ENCODE assay signal across 19 cellular contexts in the genomic region with DNA sequence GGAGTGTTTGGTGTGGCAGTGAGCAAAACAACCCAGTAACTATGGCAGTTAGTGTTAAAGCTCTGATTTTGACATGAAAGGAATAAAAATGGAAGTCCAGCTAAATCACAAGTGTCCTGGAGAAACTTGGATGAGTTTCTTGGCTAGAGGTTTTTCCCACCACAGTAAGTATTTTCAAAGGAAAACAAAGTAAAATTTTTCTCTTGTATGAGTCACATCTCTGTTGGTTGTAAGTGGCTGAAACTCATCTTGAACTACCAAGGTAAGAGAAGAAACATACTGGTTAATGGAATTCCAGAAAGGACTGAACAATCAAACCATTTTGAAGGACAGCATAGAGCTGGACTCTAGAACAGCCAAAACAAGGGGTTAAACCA.
DNase-seq lines count a peak whose midpoint lies in the region; ATAC-seq and TF ChIP-seq lines count a peak whose summit lies in the region.
"Had no signal": no experiment of that assay in that cellular context is flagged by ENCODE, and none has a peak within 500 bp of the region (broad histone marks: within the 10 kb centered on the region; RNA-seq: fewer than 3 reads in every experiment).

No MANE protein-coding gene starts in this region.

- no peaks in the 10 kb centered on the region for H3K27me3 ChIP-seq in trophoblast cell (ENCODE audit: insufficient read depth, low read length)
- H3K27me3 ChIP-seq in stomach = no peaks in the 10 kb centered on the region

- no peak for ATAC-seq in HG02840 (IDR thresholded peaks at IDR 0.05; ENCODE audit: low FRiP score, unreplicated experiment)
- ATAC-seq: Panc1; stimulated activated naive CD8-positive, alpha-beta T cell treated with anti-CD3 and anti-CD28 coated beads, Interleukin-15, Interleukin-2, amounts not matched to agents 100 U/mL and 50 U/mL, for 24 hours had no signal

- no peak overlapping the region for H2AFZ ChIP-seq in trophoblast cell (ENCODE audit: insufficient read depth, low read length, poor library complexity)

- DNase-seq in GM03348 (ENCODE audit: low spot score) (peak; percentile 46), amniotic epithelial cell (ENCODE audit: low read depth) (peak; percentile 75), fibroblast of the aortic adventitia (ENCODE audit: low read depth) (peak; percentile 85), trophoblast cell (no peak), NCI-H510A (lab: John Stamatoyannopoulos, UW) (no peak), stomach (no peak)
- no peak for DNase-seq in activated CD4-positive, alpha-beta memory T cell treated with anti-CD3 and anti-CD28 coated beads for 36 hours
- DNase-seq: activated gamma-delta T cell treated with Interleukin-2 at 50 U/mL for 16 hours; central memory CD4-positive, alpha-beta T cell; erythroblast; H7; KBM-7; small intestine; stimulated activated naive CD8-positive, alpha-beta T cell treated with anti-CD3 and anti-CD28 coated beads, Interleukin-15, Interleukin-2, amounts not matched to agents 100 U/mL and 50 U/mL, for 24 hours; WERI-Rb-1 had no signal

- H3K4me3 Mint-ChIP-seq in activated CD4-positive, alpha-beta memory T cell treated with anti-CD3 and anti-CD28 coated beads for 36 hours = no peak overlapping the region
- H3K4me3 Mint-ChIP-seq: B cell had no signal

- no peak overlapping the region for H3K23ac ChIP-seq in trophoblast cell (ENCODE audit: low read length)

- intact Hi-C loops in activated CD4-positive, alpha-beta memory T cell treated with anti-CD3 and anti-CD28 coated beads for 36 hours (cut with micrococcal nuclease) = no loop called here
- intact Hi-C loops in stomach (cut with DNase I; ENCODE audit: low total_unique reads) = no loop called here

- H3K9me3 Mint-ChIP-seq in activated CD4-positive, alpha-beta memory T cell treated with anti-CD3 and anti-CD28 coated beads for 36 hours = no peaks in the 10 kb centered on the region

- no peak overlapping the region for H3K4ac ChIP-seq in trophoblast cell (ENCODE audit: low read depth, low read length)

- no peak overlapping the region for H4K12ac ChIP-seq in trophoblast cell (ENCODE audit: low read depth, low read length)

- no peak overlapping the region for H3K9ac ChIP-seq in trophoblast cell (ENCODE audit: low read length)

- no peaks in the 10 kb centered on the region for H3K4me1 Mint-ChIP-seq in activated CD4-positive, alpha-beta memory T cell treated with anti-CD3 and anti-CD28 coated beads for 36 hours (ENCODE audit: low read depth)
- H3K4me1 Mint-ChIP-seq: B cell had no signal

- peak overlapping the region; percentile 20 for H4K91ac ChIP-seq in trophoblast cell (ENCODE audit: low read depth, low read length)

- no peak overlapping the region for H2AK5ac ChIP-seq in trophoblast cell (ENCODE audit: low read length)

- H4K8ac ChIP-seq in trophoblast cell (ENCODE audit: low read depth, low read length) = no peak overlapping the region

- TF ChIP-seq EP300 in stomach (IDR thresholded peaks at IDR 0.05) = no peak

- H3K4me3 ChIP-seq in fibroblast of the aortic adventitia (ENCODE audit: low read depth, low read length) (no peak overlapping the region), trophoblast cell (ENCODE audit: low read depth, low read length) (no peak overlapping the region), stomach (no peak overlapping the region)
- H3K4me3 ChIP-seq: lung had no signal

- no peak for TF ChIP-seq POLR2A in stomach (IDR thresholded peaks at IDR 0.05)

- POLR2A ChIA-PET in activated CD4-positive, alpha-beta memory T cell treated with anti-CD3 and anti-CD28 coated beads for 36 hours (lab: Charles Lee) = no interaction called here

- no peak overlapping the region for H3K4me2 ChIP-seq in trophoblast cell (ENCODE audit: low read length)

- no peaks in the 10 kb centered on the region for H3K36me3 Mint-ChIP-seq in activated CD4-positive, alpha-beta memory T cell treated with anti-CD3 and anti-CD28 coated beads for 36 hours

- H3K4me1 ChIP-seq in trophoblast cell (ENCODE audit: control insufficient read depth in 1 of 2, insufficient read depth in 2 of 2, low read length in 2 of 2) (peaks cover 4 to 7% of the 10 kb centered on the region in 2 experiments), stomach (peaks cover 0 to 5% (median 0%) of the 10 kb centered on the region in 4 donors)

- H3K79me2 ChIP-seq in trophoblast cell (ENCODE audit: control insufficient read depth, insufficient read depth, low read length, poor library complexity) = no peaks in the 10 kb centered on the region

- CTCF ChIA-PET in activated CD4-positive, alpha-beta memory T cell treated with anti-CD3 and anti-CD28 coated beads for 36 hours (lab: Charles Lee) = interaction anchor here (2.3 kb wide), 1 partner anchor 8 kb away, joined by 14 read pairs; no protein-coding TSS in a partner anchor

- TF ChIP-seq CTCF in fibroblast of the aortic adventitia (IDR thresholded peaks at IDR 0.05; ENCODE audit: insufficient read depth, low read length) = no peak
- no peak for TF ChIP-seq CTCF in stomach (IDR thresholded peaks at IDR 0.05)

- H3K27me3 Mint-ChIP-seq in activated CD4-positive, alpha-beta memory T cell treated with anti-CD3 and anti-CD28 coated beads for 36 hours = peaks cover 44% of the 10 kb centered on the region

- no peaks in the 10 kb centered on the region for H3K36me3 ChIP-seq in trophoblast cell (ENCODE audit: control insufficient read depth in 1 of 2, insufficient read depth in 2 of 2, low read length in 2 of 2)
- no peaks in the 10 kb centered on the region for H3K36me3 ChIP-seq in stomach
- H3K36me3 ChIP-seq: WERI-Rb-1 had no signal

- peak overlapping the region; percentile 29 for H3K27ac ChIP-seq in trophoblast cell (ENCODE audit: low read depth, low read length)
- no peak overlapping the region for H3K27ac ChIP-seq in stomach
- H3K27ac ChIP-seq: WERI-Rb-1 had no signal

- H3K79me1 ChIP-seq in trophoblast cell (ENCODE audit: low read length) = peaks cover 18% of the 10 kb centered on the region

- H3K18ac ChIP-seq in trophoblast cell (ENCODE audit: low read length) = no peak overlapping the region

- peak overlapping the region; percentile 3 for H2BK120ac ChIP-seq in trophoblast cell (ENCODE audit: insufficient read depth, low read length, poor library complexity)

- H2BK5ac ChIP-seq in trophoblast cell (ENCODE audit: low read depth, low read length, poor library complexity) = peak overlapping the region; percentile 8

- H3K14ac ChIP-seq in trophoblast cell (ENCODE audit: low read length) = no peak overlapping the region

- H2BK12ac ChIP-seq in trophoblast cell (ENCODE audit: low read length) = peak overlapping the region; percentile 29

- no peak overlapping the region for H3K27ac Mint-ChIP-seq in activated CD4-positive, alpha-beta memory T cell treated with anti-CD3 and anti-CD28 coated beads for 36 hours
- H3K27ac Mint-ChIP-seq: B cell had no signal

- no peaks in the 10 kb centered on the region for H3K9me3 ChIP-seq in trophoblast cell (ENCODE audit: insufficient read depth, low read depth, low read length)
- H3K9me3 ChIP-seq in stomach = no peaks in the 10 kb centered on the region

Comparison
In these comparisons a context has a peak if more than half of its experiments do, and no peak if none do; other contexts are left out.
1. DNase-seq: peak in GM03348 (single experiment), amniotic epithelial cell (single experiment) and fibroblast of the aortic adventitia (single experiment); none in trophoblast cell (0 of 2), activated CD4-positive, alpha-beta memory T cell treated with anti-CD3 and anti-CD28 coated beads for 36 hours (single experiment), NCI-H510A (single experiment) and stomach (single experiment).